In genomic region chr10:86311176-86311575, GRCh38 we compare ENCODE assay signal across 14 cellular contexts. TPM values are rescaled to one million over a fixed set of nuclear protein-coding genes. Genes with fewer than 3 reads are reported as not detected.
A peak's percentile ranks its signal among the peaks of the same experiment; 100 is the strongest.
DNase-seq lines count a peak whose midpoint lies in the region; ATAC-seq and TF ChIP-seq lines count a peak whose summit lies in the region.
"Had no signal": no experiment of that assay in that cellular context is flagged by ENCODE, and none has a peak within 500 bp of the region (broad histone marks: within the 10 kb centered on the region; RNA-seq: fewer than 3 reads in every experiment).

No MANE protein-coding gene starts in this region.

- intact Hi-C loops in spleen (cut with DNase I; ENCODE audit: low total_unique reads) = no loop called here
- intact Hi-C loops in testis (cut with DNase I; ENCODE audit: low total_unique reads) = no loop called here
- intact Hi-C loops in Right ventricle myocardium inferior (cut with DNase I) = no loop called here

- H3K36me3 ChIP-seq in spleen (no peaks in the 10 kb centered on the region), testis (ENCODE audit: low read depth, missing control alignments) (no peaks in the 10 kb centered on the region)
- H3K36me3 ChIP-seq: BLaER1 treated with 17β-estradiol and CSF1 and Interleukin-3, amounts not matched to agents 10 nM and 100 nM had no signal

- TF ChIP-seq CTCF in spleen (IDR thresholded peaks at IDR 0.05 in 8 of 11, conservative IDR thresholded peaks at IDR 0.05 in 3 of 11) (no peak), testis (IDR thresholded peaks at IDR 0.05) (no peak)

- H3K4me1 ChIP-seq in spleen (no peaks in the 10 kb centered on the region), testis (no peaks in the 10 kb centered on the region)

- no peak overlapping the region for H3K27ac ChIP-seq in spleen
- no peak overlapping the region for H3K27ac ChIP-seq in testis
- H3K27ac ChIP-seq: BLaER1 treated with 17β-estradiol and CSF1 and Interleukin-3, amounts not matched to agents 10 nM and 100 nM; HL-60 had no signal

- no peak for ATAC-seq in Right ventricle myocardium inferior

- TF ChIP-seq POLR2A in erythroblast (IDR thresholded peaks at IDR 0.05; ENCODE audit: low read length) (no peak), spleen (IDR thresholded peaks at IDR 0.05) (no peak), testis (IDR thresholded peaks at IDR 0.05) (no peak)

- DNase-seq in activated effector memory CD4-positive, alpha-beta T cell treated with anti-CD3 and anti-CD28 coated beads, Interleukin-2, amount 50 U/mL, for 16 hours = peak; percentile 22
- DNase-seq in activated effector memory CD4-positive, alpha-beta T cell treated with Interleukin-2 at 50 U/mL for 16 hours = no peak
- DNase-seq in erythroblast (lab: John Stamatoyannopoulos, UW) (peak; percentile 22 to 32), spleen (peak; percentile 58), DMS53 (lab: John Stamatoyannopoulos, UW) (no peak), testis (no peak), Right ventricle myocardium inferior (ENCODE audit: missing footprints) (no peak)
- DNase-seq: ACHN; CD4-positive, alpha-beta memory T cell; GF-D8; HCEC 1CT; HFFc6 had no signal

- H3K27me3 ChIP-seq in spleen (replicated peaks in 1 of 7) = peaks cover 0 to 35% (median 0%) of the 10 kb centered on the region in 7 donors
- no peaks in the 10 kb centered on the region for H3K27me3 ChIP-seq in testis
- H3K27me3 ChIP-seq: BLaER1 treated with 17β-estradiol and CSF1 and Interleukin-3, amounts not matched to agents 10 nM and 100 nM had no signal

- no peak overlapping the region for H3K4me3 ChIP-seq in spleen
- no peak overlapping the region for H3K4me3 ChIP-seq in testis
- H3K4me3 ChIP-seq: BLaER1 treated with 17β-estradiol and CSF1 and Interleukin-3, amounts not matched to agents 10 nM and 100 nM had no signal

- 60 to 71% (median 70%) methylated on average over 3 of the region's 3 CpGs for WGBS in spleen, 5 donors
- 80 to 83% methylated on average over 3 of the region's 3 CpGs for WGBS in testis, 2 donors

- H3K9me3 ChIP-seq in spleen = no peaks in the 10 kb centered on the region
- no peaks in the 10 kb centered on the region for H3K9me3 ChIP-seq in testis
- H3K9me3 ChIP-seq: BLaER1 treated with 17β-estradiol and CSF1 and Interleukin-3, amounts not matched to agents 10 nM and 100 nM had no signal

RNA-seq across cellular contexts. Expression of gene GRID1, which starts 55.4 kb away (rescaled TPM):
- total RNA-seq in spleen (under 1 TPM in 4 of 7 donors, not detected in 3; 0.10 to 0.42 (median 0.17) TPM), testis (10 to 100 TPM in 1 of 2 donors, 1 to 10 TPM in 1; 8.1 to 16.7 TPM), Right ventricle myocardium inferior (1.3 TPM)
- polyA plus RNA-seq in spleen (under 1 TPM in 2 of 3 donors, not detected in 1; 0.06 to 0.18 TPM), testis (ENCODE audit: insufficient read depth, low read depth, low replicate concordance) (7.4 TPM)
- total RNA-seq: CD4-positive, alpha-beta memory T cell; HFFc6 had no signal
- polyA plus RNA-seq: CD4-positive, alpha-beta memory T cell had no signal

Comparison
In these comparisons a context has a peak if more than half of its experiments do, and no peak if none do; other contexts are left out.
1. DNase-seq: peak in activated effector memory CD4-positive, alpha-beta T cell treated with anti-CD3 and anti-CD28 coated beads, Interleukin-2, amount 50 U/mL, for 16 hours (single experiment), erythroblast (2 of 2) and spleen (single experiment); none in activated effector memory CD4-positive, alpha-beta T cell treated with Interleukin-2 at 50 U/mL for 16 hours (single experiment), DMS53 (single experiment), testis (single experiment) and Right ventricle myocardium inferior (single experiment).